In genomic region chr11:79794484-79795393, GRCh38 we compare ENCODE assay signal across 23 cellular contexts.
DNase-seq lines count a peak whose midpoint lies in the region; ATAC-seq, FAIRE-seq and TF ChIP-seq lines count a peak whose summit lies in the region.
"Had no signal": no experiment of that assay in that cellular context is flagged by ENCODE, and none has a peak within 500 bp of the region (broad histone marks: within the 10 kb centered on the region; RNA-seq: fewer than 3 reads in every experiment).

No MANE protein-coding gene starts in this region.

- H3K9me3 ChIP-seq in H1 (ENCODE audit: insufficient read depth in 2 of 2, low read depth in 1 of 2, low read length in 1 of 2), result no peaks in the 10 kb centered on the region
- H3K9me3 ChIP-seq in lower lobe of right lung, result no peaks in the 10 kb centered on the region
- H3K9me3 ChIP-seq in right cardiac atrium (ENCODE audit: control insufficient read depth, low read length), result no peaks in the 10 kb centered on the region
- H3K9me3 ChIP-seq in Caco-2, result no peaks in the 10 kb centered on the region

- no peak overlapping the region for H3K18ac ChIP-seq in H1 (ENCODE audit: extremely low read depth, low read length)

- H3K4me3 Mint-ChIP-seq in Caco-2 (ENCODE audit: unreplicated experiment), result no peak overlapping the region
- H3K4me3 Mint-ChIP-seq: activated B cell treated with CpG ODN at 0.5 μM for 24 hours; activated CD8-positive, alpha-beta T cell treated with anti-CD3 and anti-CD28 coated beads, Interleukin-2, amount 10 ng/mL, durations not matched to agents 7 days and 5 days; CD14-positive monocyte; effector memory CD8-positive, alpha-beta T cell; nephron progenitor cell had no signal

- H3K9ac ChIP-seq in H1 (replicated peaks in 1 of 4; ENCODE audit: extremely low read depth in 1 of 4, low read depth in 3 of 4, low read length in 3 of 4), result no peak overlapping the region

- H3K27me3 ChIP-seq in H1 (replicated peaks in 1 of 4; ENCODE audit: control insufficient read depth in 3 of 4, extremely low read depth in 1 of 4, insufficient read depth in 3 of 4, low read length in 3 of 4), result no peaks in the 10 kb centered on the region
- H3K27me3 ChIP-seq in lower lobe of right lung (ENCODE audit: low read depth), result no peaks in the 10 kb centered on the region
- no peaks in the 10 kb centered on the region for H3K27me3 ChIP-seq in right cardiac atrium (ENCODE audit: control insufficient read depth, insufficient read depth)
- no peaks in the 10 kb centered on the region for H3K27me3 ChIP-seq in Caco-2 (replicated peaks; ENCODE audit: control insufficient read depth, insufficient read depth, low read length)
- H3K27me3 ChIP-seq: heart right ventricle had no signal

- H3K27ac Mint-ChIP-seq in Caco-2 (ENCODE audit: unreplicated experiment), result no peak overlapping the region
- H3K27ac Mint-ChIP-seq: activated B cell treated with CpG ODN at 0.5 μM for 24 hours; activated CD8-positive, alpha-beta T cell treated with anti-CD3 and anti-CD28 coated beads, Interleukin-2, amount 10 ng/mL, durations not matched to agents 7 days and 5 days; CD14-positive monocyte; effector memory CD8-positive, alpha-beta T cell; nephron progenitor cell had no signal

- H3K79me1 ChIP-seq in H1 (ENCODE audit: low read depth, low read length), result no peaks in the 10 kb centered on the region

- no peaks in the 10 kb centered on the region for H3K4me1 ChIP-seq in H1 (replicated peaks in 1 of 4; ENCODE audit: control insufficient read depth in 3 of 4, insufficient read depth in 4 of 4, low read length in 3 of 4)
- no peaks in the 10 kb centered on the region for H3K4me1 ChIP-seq in lower lobe of right lung
- H3K4me1 ChIP-seq in right cardiac atrium (ENCODE audit: control insufficient read depth, insufficient read depth, low read length), result no peaks in the 10 kb centered on the region
- no peaks in the 10 kb centered on the region for H3K4me1 ChIP-seq in Caco-2
- H3K4me1 ChIP-seq: heart right ventricle had no signal

- peak; percentile 19 to 20; a peak in 1 of 4 replicates for TF ChIP-seq RAD21 in H1 (IDR thresholded peaks at IDR 0.05 in 1 of 2, conservative IDR thresholded peaks at IDR 0.05 in 1 of 2; ENCODE audit: low read depth in 2 of 2, low read length in 2 of 2)

- TF ChIP-seq CTCF in H1 (IDR thresholded peaks at IDR 0.05; ENCODE audit: control extremely low read depth in 1 of 3, insufficient read depth in 1 of 3, low read depth in 1 of 3, low read length in 3 of 3) (no peak), lower lobe of right lung (IDR thresholded peaks at IDR 0.05) (no peak), Caco-2 (IDR thresholded peaks at IDR 0.05; ENCODE audit: insufficient read depth in 1 of 2, low read depth in 1 of 2, low read length in 1 of 2, severe bottlenecking in 1 of 2, unreplicated experiment in 1 of 2) (no peak)

- no peaks in the 10 kb centered on the region for H3K9me3 Mint-ChIP-seq in Caco-2 (ENCODE audit: unreplicated experiment)
- H3K9me3 Mint-ChIP-seq: activated B cell treated with CpG ODN at 0.5 μM for 24 hours had no signal

- CTCF ChIA-PET in H1 (lab: Charles Lee; ENCODE audit: partially characterized antibody) (interaction anchor here (0.6 to 1.6 kb wide), 5 partner anchors 11 to 294 kb away, joined by 3 to 4 read pairs (median 3); no protein-coding TSS in a partner anchor), Caco-2 (lab: Charles Lee) (no interaction called here)

- no peak for FAIRE-seq in H1 (lab: Jason Lieb, UNC)
- FAIRE-seq: GM12892, kidney had no signal

- intact Hi-C loops in lower lobe of right lung (cut with DNase I) (no loop called here), right cardiac atrium (cut with DNase I) (no loop called here), Caco-2 (cut with micrococcal nuclease; ENCODE audit: unreplicated experiment) (no loop called here)

- H3K4ac ChIP-seq in H1 (replicated peaks; ENCODE audit: insufficient read length, low read depth, low read length), result no peak overlapping the region

- no peak overlapping the region for H4K5ac ChIP-seq in H1 (ENCODE audit: insufficient read length, low read depth, low read length)

- no peak overlapping the region for H4K8ac ChIP-seq in H1 (ENCODE audit: extremely low read depth, insufficient read depth, low read length)

- BruUV-seq in Caco-2 (replicated peaks; lab: Mats Ljungman, UMichigan), result no TSS peak

- H2BK120ac ChIP-seq in H1 (replicated peaks; ENCODE audit: low read depth, low read length), result no peak overlapping the region

- H2AK5ac ChIP-seq in H1 (ENCODE audit: low read depth, low read length), result no peak overlapping the region

- H3K36me3 ChIP-seq in H1 (ENCODE audit: control insufficient read depth in 2 of 4, insufficient read depth in 4 of 4, low read length in 3 of 4), result no peaks in the 10 kb centered on the region
- no peaks in the 10 kb centered on the region for H3K36me3 ChIP-seq in lower lobe of right lung
- no peaks in the 10 kb centered on the region for H3K36me3 ChIP-seq in Caco-2 (ENCODE audit: control insufficient read depth, insufficient read depth, low read length)
- H3K36me3 ChIP-seq: heart right ventricle had no signal

- H2AFZ ChIP-seq in H1 (ENCODE audit: low read length), result no peak overlapping the region

- H3K23me2 ChIP-seq in H1 (ENCODE audit: low read depth, low read length), result no peaks in the 10 kb centered on the region

- H3K4me1 Mint-ChIP-seq in Caco-2 (ENCODE audit: low read depth, unreplicated experiment), result no peaks in the 10 kb centered on the region
- H3K4me1 Mint-ChIP-seq: activated B cell treated with CpG ODN at 0.5 μM for 24 hours, CD14-positive monocyte, nephron progenitor cell had no signal

- H2BK20ac ChIP-seq in H1 (ENCODE audit: low read length), result no peak overlapping the region

- DNase-seq in HPDE6-E6E7 (ENCODE audit: extremely low spot score), result peak; percentile 23
- peak; percentile 41 for DNase-seq in NCI-H345 treated with DMSO at 0.1 percent for 48 hours (lab: John Stamatoyannopoulos, UW; ENCODE audit: unreplicated experiment)
- no peak for DNase-seq in H1 (ENCODE audit: low read depth in 1 of 2, low spot score in 2 of 2)
- no peak for DNase-seq in lower lobe of right lung
- no peak for DNase-seq in right cardiac atrium
- DNase-seq in UCSD-AML1 (lab: John Stamatoyannopoulos, UW; ENCODE audit: unreplicated experiment), result no peak
- no peak for DNase-seq in A172 (ENCODE audit: low spot score)
- DNase-seq in Caco-2, result no peak
- DNase-seq: activated B cell treated with CpG ODN at 0.5 μM for 24 hours; activated CD8-positive, alpha-beta T cell treated with anti-CD3 and anti-CD28 coated beads, Interleukin-2, amount 10 ng/mL, durations not matched to agents 7 days and 5 days; activated naive CD4-positive, alpha-beta T cell treated with anti-CD3 and anti-CD28 coated beads, Interleukin-2, amount 50 U/mL, for 16 hours; activated T-cell treated with anti-CD3 and anti-CD28 coated beads, Interleukin-2, amount 50 U/mL, for 48 hours; DMS79; effector memory CD8-positive, alpha-beta T cell; heart right ventricle; KBM-7; kidney; nephron progenitor cell had no signal

- no peak overlapping the region for H3K56ac ChIP-seq in H1 (replicated peaks; ENCODE audit: insufficient read length, low read depth, low read length)

- peaks cover 12% of the 10 kb centered on the region for H3K27me3 Mint-ChIP-seq in Caco-2 (ENCODE audit: insufficient read depth, unreplicated experiment)
- H3K27me3 Mint-ChIP-seq: activated B cell treated with CpG ODN at 0.5 μM for 24 hours; effector memory CD8-positive, alpha-beta T cell had no signal

- no peak overlapping the region for H3K4me2 ChIP-seq in H1 (ENCODE audit: insufficient read depth in 1 of 2, low read depth in 2 of 2, low read length in 2 of 2)
- H3K4me2 ChIP-seq: smooth muscle cell had no signal

- H3K36me3 Mint-ChIP-seq in Caco-2 (ENCODE audit: insufficient read depth, unreplicated experiment), result no peaks in the 10 kb centered on the region
- H3K36me3 Mint-ChIP-seq: CD14-positive monocyte had no signal

- no peak overlapping the region for H3K14ac ChIP-seq in H1 (ENCODE audit: insufficient read length)

- no peak for TF ChIP-seq POLR2A in H1 (IDR thresholded peaks at IDR 0.05; ENCODE audit: control extremely low read depth in 1 of 2, low read depth in 2 of 2, low read length in 2 of 2)

- 80% methylated on average over 4 of the region's 4 CpGs; no CpG with 5 or more reads in 1 of the 2 experiments for WGBS in H1 (ENCODE audit: extremely low coverage in 1 of 2, insufficient coverage in 1 of 2, insufficient read length in 1 of 2, insufficient replicate concordance in 2 of 2, low coverage in 1 of 2, low lambda C conversion rate in 2 of 2, missing lambda C conversion rate in 1 of 2), 2 experiments
- 68% methylated on average over 4 of the region's 4 CpGs for WGBS in right cardiac atrium

- no peak overlapping the region for H2BK12ac ChIP-seq in H1 (ENCODE audit: low read depth, low read length)

- H3K4me3 ChIP-seq in H1 (ENCODE audit: extremely low read depth in 1 of 4, insufficient read depth in 2 of 4, low read depth in 3 of 4, low read length in 4 of 4) (no peak overlapping the region), lower lobe of right lung (no peak overlapping the region), right cardiac atrium (ENCODE audit: low read length) (no peak overlapping the region), Caco-2 (ENCODE audit: low read depth, low read length) (no peak overlapping the region)
- H3K4me3 ChIP-seq: heart right ventricle, SK-N-MC, smooth muscle cell had no signal

- H3K79me2 ChIP-seq in H1 (ENCODE audit: control insufficient read depth in 1 of 2, insufficient read depth in 2 of 2, low read length in 2 of 2), result no peaks in the 10 kb centered on the region

- TF ChIP-seq EP300 in H1 (IDR thresholded peaks at IDR 0.05; ENCODE audit: borderline replicate concordance in 1 of 2, low read depth in 2 of 2, low read length in 2 of 2), result no peak

- no peaks in the 10 kb centered on the region for H4K20me1 ChIP-seq in H1 (replicated peaks in 1 of 2; ENCODE audit: control insufficient read depth in 1 of 2, insufficient read depth in 2 of 2, low read length in 2 of 2)

- no peak overlapping the region for H2BK15ac ChIP-seq in H1 (ENCODE audit: low read length)

- POLR2A ChIA-PET in H1 (lab: Charles Lee; ENCODE audit: partially characterized antibody) (no interaction called here), Caco-2 (lab: Charles Lee) (no interaction called here)

- H2BK5ac ChIP-seq in H1 (ENCODE audit: low read depth, low read length), result no peak overlapping the region

- H4K91ac ChIP-seq in H1 (replicated peaks; ENCODE audit: insufficient read length, low read length), result no peak overlapping the region

- peak; percentile 58 to 91 for ATAC-seq in lower lobe of right lung
- ATAC-seq in right cardiac atrium, result no peak
- ATAC-seq: activated CD8-positive, alpha-beta T cell treated with anti-CD3 and anti-CD28 coated beads, Interleukin-2, amount 10 ng/mL, durations not matched to agents 7 days and 5 days; effector memory CD8-positive, alpha-beta T cell; heart right ventricle; Panc1 had no signal

- H3K27ac ChIP-seq in H1 (ENCODE audit: low read depth, low read length) (no peak overlapping the region), lower lobe of right lung (no peak overlapping the region), right cardiac atrium (ENCODE audit: low read length) (no peak overlapping the region)
- H3K27ac ChIP-seq: heart right ventricle, SK-N-MC had no signal

- H3K23ac ChIP-seq in H1 (ENCODE audit: insufficient read length), result no peak overlapping the region

Comparison
In these comparisons a context has a peak if more than half of its experiments do, and no peak if none do; other contexts are left out.
1. DNase-seq: peak in HPDE6-E6E7 (single experiment) and NCI-H345 treated with DMSO at 0.1 percent for 48 hours (single experiment); none in H1 (0 of 2), lower lobe of right lung (single experiment), right cardiac atrium (0 of 3), UCSD-AML1 (single experiment), A172 (single experiment) and Caco-2 (0 of 2).
2. ATAC-seq: peak in lower lobe of right lung (2 of 2); none in right cardiac atrium (0 of 2).